In genomic region chr9:131178382-131178781, GRCh38 we compare ENCODE assay signal across 8 cellular contexts. TPM values are rescaled to one million over a fixed set of nuclear protein-coding genes. Genes with fewer than 3 reads are reported as not detected.
DNase-seq lines count a peak whose midpoint lies in the region; ATAC-seq, FAIRE-seq and TF ChIP-seq lines count a peak whose summit lies in the region.

No MANE protein-coding gene starts in this region.

- H3K4me1 ChIP-seq in BLaER1 = peaks cover 23% of the 10 kb centered on the region
- peaks cover 64% of the 10 kb centered on the region for H3K4me1 ChIP-seq in KMS-11 (ENCODE audit: low read depth, poor library complexity, severe bottlenecking)
- peaks cover 0 to 29% (median 6%) of the 10 kb centered on the region in 12 donors for H3K4me1 ChIP-seq in heart left ventricle

- H3K4me3 ChIP-seq in BLaER1 (no peak overlapping the region), KMS-11 (IDR thresholded peaks at IDR 0.05; ENCODE audit: insufficient read depth, low read depth, low read length) (no peak overlapping the region), heart left ventricle (no peak overlapping the region)

- H3K36me3 ChIP-seq in BLaER1 (peaks cover 96% of the 10 kb centered on the region), KMS-11 (ENCODE audit: insufficient read depth) (0 out of 2 replicates have a peak, but pooled peaks cover 4% of the 10 kb centered on the region), heart left ventricle (peaks cover 2 to 100% (median 87%) of the 10 kb centered on the region in 9 donors)

- H4K20me1 ChIP-seq in BLaER1 = peaks cover 10% of the 10 kb centered on the region; the same call in 1 of the 2 replicates
- H4K20me1 ChIP-seq in KMS-11 (ENCODE audit: insufficient read depth) = no peaks in the 10 kb centered on the region

- H3K4me2 ChIP-seq in BLaER1 (peak overlapping the region; percentile 45), KMS-11 (no peak overlapping the region)

- peaks cover 9% of the 10 kb centered on the region for H3K4me1 Mint-ChIP-seq in activated naive CD8-positive, alpha-beta T cell treated with anti-CD3 and anti-CD28 coated beads, Interleukin-2, amount 10 ng/mL, durations not matched to agents 7 days and 5 days

- H3K79me2 ChIP-seq in KMS-11 (ENCODE audit: insufficient read depth, low read depth) = no peaks in the 10 kb centered on the region; the same call in 1 of the 2 replicates

- H3K27me3 ChIP-seq in BLaER1 (no peaks in the 10 kb centered on the region), KMS-11 (ENCODE audit: insufficient read depth, low read depth) (no peaks in the 10 kb centered on the region), heart left ventricle (no peaks in the 10 kb centered on the region)

- peaks cover 23% of the 10 kb centered on the region for H3K36me3 Mint-ChIP-seq in activated naive CD8-positive, alpha-beta T cell treated with anti-CD3 and anti-CD28 coated beads, Interleukin-2, amount 10 ng/mL, durations not matched to agents 7 days and 5 days

- peak; percentile 49 for DNase-seq in GM19239 (ENCODE audit: insufficient read length, low spot score)
- peak; percentile 62 for DNase-seq in T follicular helper cell (ENCODE audit: low read depth)
- DNase-seq in activated naive CD8-positive, alpha-beta T cell treated with anti-CD3 and anti-CD28 coated beads, Interleukin-2, amount 10 ng/mL, durations not matched to agents 7 days and 5 days = peak; percentile 83
- DNase-seq in heart left ventricle = peak; percentile 64 to 83 (median 69)
- peak; percentile 48 for DNase-seq in putamen (ENCODE audit: low spot score)

- POLR2A ChIA-PET in activated naive CD8-positive, alpha-beta T cell treated with anti-CD3 and anti-CD28 coated beads, Interleukin-2, amount 10 ng/mL, durations not matched to agents 7 days and 5 days (lab: Charles Lee) = interaction anchor here (0.6 to 0.9 kb wide), 2 partner anchors 12 to 178 kb away, joined by 3 read pairs; no protein-coding TSS in a partner anchor

- H3K27ac Mint-ChIP-seq in activated naive CD8-positive, alpha-beta T cell treated with anti-CD3 and anti-CD28 coated beads, Interleukin-2, amount 10 ng/mL, durations not matched to agents 7 days and 5 days = no peak overlapping the region

- no peaks in the 10 kb centered on the region for H3K27me3 Mint-ChIP-seq in activated naive CD8-positive, alpha-beta T cell treated with anti-CD3 and anti-CD28 coated beads, Interleukin-2, amount 10 ng/mL, durations not matched to agents 7 days and 5 days

- no peak overlapping the region for H2AFZ ChIP-seq in KMS-11 (ENCODE audit: low read depth)

- peak; percentile 98 for ATAC-seq in activated naive CD8-positive, alpha-beta T cell treated with anti-CD3 and anti-CD28 coated beads, Interleukin-2, amount 10 ng/mL, durations not matched to agents 7 days and 5 days (ENCODE audit: low read depth)
- peak; percentile 82 to 96 (median 94) for ATAC-seq in heart left ventricle
- ATAC-seq in HG03469 (IDR thresholded peaks at IDR 0.05; ENCODE audit: unreplicated experiment) = no peak

- intact Hi-C loops in heart left ventricle (cut with DNase I) = loop anchor here in 8 of 10 donors (1.0 to 5.0 kb wide), 6 partner anchors 96 to 158 kb away; partner anchors contain the start of gene FAM78A (in 2 of the 8)

- H3K9ac ChIP-seq in BLaER1 (no peak overlapping the region), KMS-11 (no peak overlapping the region)

- 8 to 22% (median 13%) methylated on average over 4 of the region's 4 CpGs for WGBS in heart left ventricle, 4 donors

- H3K9me3 ChIP-seq in BLaER1 = no peaks in the 10 kb centered on the region
- no peaks in the 10 kb centered on the region for H3K9me3 ChIP-seq in heart left ventricle

- TF ChIP-seq POLR2A in heart left ventricle (IDR thresholded peaks at IDR 0.05) = no peak

- no peak overlapping the region for H3K27ac ChIP-seq in BLaER1
- peak overlapping the region; percentile 15; the same call in 1 of the 2 replicates for H3K27ac ChIP-seq in KMS-11
- H3K27ac ChIP-seq in heart left ventricle = peak overlapping the region in 1 of 12 donors; percentile 31

- H3K4me3 Mint-ChIP-seq in activated naive CD8-positive, alpha-beta T cell treated with anti-CD3 and anti-CD28 coated beads, Interleukin-2, amount 10 ng/mL, durations not matched to agents 7 days and 5 days = no peak overlapping the region

- TF ChIP-seq CTCF in KMS-11 (conservative IDR thresholded peaks at IDR 0.05; ENCODE audit: low read depth, low read length) = peak; percentile 95
- peak; percentile 87 to 96 (median 93) for TF ChIP-seq CTCF in heart left ventricle (IDR thresholded peaks at IDR 0.05)

- peak; percentile 82 for FAIRE-seq in GM19239 (lab: Jason Lieb, UNC)

- no peaks in the 10 kb centered on the region for H3K9me3 Mint-ChIP-seq in activated naive CD8-positive, alpha-beta T cell treated with anti-CD3 and anti-CD28 coated beads, Interleukin-2, amount 10 ng/mL, durations not matched to agents 7 days and 5 days

RNA-seq across cellular contexts. Expression of gene NUP214, which starts 53.0 kb away (rescaled TPM):
- total RNA-seq in activated naive CD8-positive, alpha-beta T cell treated with anti-CD3 and anti-CD28 coated beads, Interleukin-2, amount 10 ng/mL, durations not matched to agents 7 days and 5 days = 10 to 100 TPM; 69.4 to 73.9 TPM
- total RNA-seq in heart left ventricle = 10 to 100 TPM; 19.2 to 45.1 (median 25.7) TPM
- 10 to 100 TPM; 13.7 to 13.8 TPM for polyA plus RNA-seq in heart left ventricle
